ENCODE assay signal across 20 cellular contexts in genomic region chr7:148211641-148212040, GRCh38.
"Had no signal": no experiment of that assay in that cellular context is flagged by ENCODE, and none has a peak within 500 bp of the region (broad histone marks: within the 10 kb centered on the region; RNA-seq: fewer than 3 reads in every experiment).

No MANE protein-coding gene starts in this region.

- H3K9me3 ChIP-seq: mucosa of descending colon, prostate gland, testis, upper lobe of left lung had no signal

- H3K36me3 ChIP-seq: brain microvascular endothelial cell, neural progenitor cell, prostate gland, upper lobe of left lung had no signal

- H3K9me3 Mint-ChIP-seq: activated naive CD8-positive, alpha-beta T cell treated with anti-CD3 and anti-CD28 coated beads, Interleukin-2, amount 10 ng/mL, durations not matched to agents 7 days and 5 days; T-helper 2 cell treated with Interferon-gamma antibody and Interleukin-4, amounts not matched to agents 5 μg/mL and 100 μg/mL, for 36 hours had no signal

- H3K36me3 Mint-ChIP-seq: activated naive CD8-positive, alpha-beta T cell treated with anti-CD3 and anti-CD28 coated beads, Interleukin-2, amount 10 ng/mL, durations not matched to agents 7 days and 5 days; neural progenitor cell had no signal

- DNase-seq: activated CD4-positive, alpha-beta T cell treated with anti-CD3 and anti-CD28 coated beads for 36 hours; activated CD4-positive, alpha-beta T cell treated with anti-CD3 and anti-CD28 coated beads, Interleukin-2, amount 50 U/mL, for 48 hours; activated naive CD4-positive, alpha-beta T cell; activated naive CD8-positive, alpha-beta T cell treated with anti-CD3 and anti-CD28 coated beads, Interleukin-2, amount 10 ng/mL, durations not matched to agents 7 days and 5 days; brain microvascular endothelial cell; central memory CD4-positive, alpha-beta T cell; dorsolateral prefrontal cortex; foreskin fibroblast; hypothalamus; mucosa of descending colon; naive B cell; right cardiac atrium; stimulated activated CD4-positive, alpha-beta T cell treated with anti-CD3 and anti-CD28 coated beads, Interleukin-2, amount 100 ng/mL, for 24 hours; stimulated activated naive CD4-positive, alpha-beta T cell treated with Interleukin-2 at 50 U/mL for 16 hours; testis; upper lobe of left lung had no signal

- H3K4me2 ChIP-seq: neural progenitor cell had no signal

- H3K4me3 ChIP-seq: mucosa of descending colon, neural progenitor cell, prostate gland, testis, upper lobe of left lung had no signal

- H3K27me3 ChIP-seq: brain microvascular endothelial cell, dorsolateral prefrontal cortex, neural progenitor cell, testis, upper lobe of left lung had no signal

- H3K9ac ChIP-seq: neural progenitor cell had no signal

- H3K27ac ChIP-seq: brain microvascular endothelial cell, neural progenitor cell, prostate gland, testis, upper lobe of left lung had no signal

- H3K4me1 Mint-ChIP-seq: activated CD4-positive, alpha-beta T cell treated with anti-CD3 and anti-CD28 coated beads for 36 hours; activated T-helper 17 cell treated with anti-CD3 and anti-CD28 coated beads, Interleukin-2, amount 50 U/mL, for 72 hours; naive B cell had no signal

- H3K4me1 ChIP-seq: neural progenitor cell, prostate gland, upper lobe of left lung had no signal

- H3K4me3 Mint-ChIP-seq: activated CD4-positive, alpha-beta T cell treated with anti-CD3 and anti-CD28 coated beads for 36 hours; activated naive CD8-positive, alpha-beta T cell treated with anti-CD3 and anti-CD28 coated beads, Interleukin-2, amount 10 ng/mL, durations not matched to agents 7 days and 5 days; activated T-helper 17 cell treated with anti-CD3 and anti-CD28 coated beads, Interleukin-2, amount 50 U/mL, for 72 hours; naive B cell; neural progenitor cell; T-helper 2 cell treated with Interferon-gamma antibody and Interleukin-4, amounts not matched to agents 5 μg/mL and 100 μg/mL, for 36 hours had no signal

- H2AFZ ChIP-seq: neural progenitor cell had no signal

- H3K27ac Mint-ChIP-seq: activated CD4-positive, alpha-beta T cell treated with anti-CD3 and anti-CD28 coated beads for 36 hours; activated naive CD8-positive, alpha-beta T cell treated with anti-CD3 and anti-CD28 coated beads, Interleukin-2, amount 10 ng/mL, durations not matched to agents 7 days and 5 days; activated T-helper 17 cell treated with anti-CD3 and anti-CD28 coated beads, Interleukin-2, amount 50 U/mL, for 72 hours; naive B cell; neural progenitor cell; T-helper 2 cell treated with Interferon-gamma antibody and Interleukin-4, amounts not matched to agents 5 μg/mL and 100 μg/mL, for 36 hours had no signal
